In the genomic region with DNA sequence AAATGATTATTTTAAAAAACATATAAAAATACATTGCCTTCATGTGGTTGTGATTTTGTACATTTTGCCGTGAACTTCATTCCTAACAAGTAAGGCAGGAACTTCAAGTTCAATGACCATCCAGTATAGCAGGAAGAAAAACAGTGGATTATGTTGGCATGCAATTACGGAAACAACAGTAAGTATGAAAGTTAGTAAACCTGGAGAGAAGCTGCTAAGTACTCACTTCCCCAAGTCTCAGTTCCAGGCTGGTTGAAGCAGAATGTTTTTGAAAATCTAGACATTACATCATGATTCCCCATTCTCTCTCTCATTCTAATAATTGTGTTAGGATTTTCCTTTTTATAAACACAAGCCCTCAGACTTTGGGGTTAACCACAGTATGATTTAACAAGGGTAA, we compare ENCODE assay signal across 5 cellular contexts.
"Had no signal": no experiment of that assay in that cellular context is flagged by ENCODE, and none has a peak within 500 bp of the region (broad histone marks: within the 10 kb centered on the region; RNA-seq: fewer than 3 reads in every experiment).

No MANE protein-coding gene starts in this region.

- ATAC-seq: GM23338, K562 had no signal

- H3K27ac Mint-ChIP-seq: GM23338, H9 had no signal

- H3K4me3 ChIP-seq: GM23338, K562 had no signal

- H3K9me3 Mint-ChIP-seq: GM23338, H9 had no signal

- DNase-seq: H9, HCEC 1CT, IMR-90 had no signal

- H3K4me1 Mint-ChIP-seq: GM23338, H9 had no signal

- H3K4me3 Mint-ChIP-seq: GM23338, H9 had no signal
